In the genomic region with DNA sequence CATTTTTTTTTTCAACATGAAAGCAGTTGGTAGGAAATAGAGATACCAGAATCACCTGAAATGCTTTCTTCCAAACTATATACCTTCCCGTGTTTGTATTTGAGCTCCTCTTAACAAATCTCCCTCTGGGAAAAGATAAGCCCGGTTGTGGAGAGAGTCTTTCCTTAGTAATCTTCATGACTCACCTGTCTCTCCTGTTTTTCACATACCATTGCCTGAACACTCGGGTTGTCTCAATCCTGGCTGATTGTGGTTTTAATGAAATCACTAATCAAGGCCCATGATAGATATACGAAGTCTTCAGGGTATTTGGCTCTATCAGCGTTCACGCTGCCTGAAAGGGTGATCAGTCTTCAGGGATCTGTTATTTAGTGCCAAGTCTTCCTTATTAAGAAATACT, we compare ENCODE assay signal across 29 cellular contexts.
DNase-seq lines count a peak whose midpoint lies in the region; ATAC-seq, FAIRE-seq and TF ChIP-seq lines count a peak whose summit lies in the region.
"Had no signal": no experiment of that assay in that cellular context is flagged by ENCODE, and none has a peak within 500 bp of the region (broad histone marks: within the 10 kb centered on the region; RNA-seq: fewer than 3 reads in every experiment).

No MANE protein-coding gene starts in this region.

- no peaks in the 10 kb centered on the region for H3K9me3 ChIP-seq in keratinocyte (ENCODE audit: control insufficient read depth, low read depth, low read length)
- H3K9me3 ChIP-seq: BE2C, thoracic aorta, vagina had no signal

- peak; percentile 67 for FAIRE-seq in keratinocyte (lab: Jason Lieb, UNC)

- H3K27me3 ChIP-seq in brain microvascular endothelial cell (replicated peaks) (no peaks in the 10 kb centered on the region), keratinocyte (ENCODE audit: control insufficient read depth, extremely low read depth, insufficient read depth, low read length) (no peaks in the 10 kb centered on the region)
- H3K27me3 ChIP-seq: BE2C, vagina had no signal

- H3K9ac ChIP-seq in keratinocyte (ENCODE audit: control insufficient read depth, extremely low read depth, insufficient read depth, low read length), result no peak overlapping the region

- dilution Hi-C loops in keratinocyte (cut with MboI; ENCODE audit: extremely low pct_ligation_motif_present, low sequenced_read_pairs), result no loop called here

- no peaks in the 10 kb centered on the region for H3K79me2 ChIP-seq in keratinocyte (ENCODE audit: control insufficient read depth, insufficient read depth, low read length)

- ATAC-seq in HG02973 (IDR thresholded peaks at IDR 0.05; ENCODE audit: unreplicated experiment) (no peak), HG02970 (IDR thresholded peaks at IDR 0.05; ENCODE audit: low FRiP score, unreplicated experiment) (no peak)
- ATAC-seq: activated CD4-positive, alpha-beta T cell treated with anti-CD3 and anti-CD28 coated beads for 36 hours; left lobe of liver had no signal

- no peaks in the 10 kb centered on the region for H3K36me3 ChIP-seq in brain microvascular endothelial cell (replicated peaks)
- peaks cover 0 to 8% of the 10 kb centered on the region in 2 experiments for H3K36me3 ChIP-seq in keratinocyte (ENCODE audit: control insufficient read depth in 2 of 2, extremely low read depth in 1 of 2, insufficient read depth in 2 of 2, low read length in 2 of 2)
- H3K36me3 ChIP-seq: BE2C, vagina had no signal

- H4K20me1 ChIP-seq in keratinocyte (ENCODE audit: control insufficient read depth, extremely low read depth, insufficient read depth, low read length), result no peaks in the 10 kb centered on the region

- no peak overlapping the region for H2AFZ ChIP-seq in keratinocyte (ENCODE audit: control insufficient read depth, low read length)

- H3K4me2 ChIP-seq in keratinocyte (ENCODE audit: control insufficient read depth, extremely low read depth, insufficient read depth, low read depth, low read length), result no peak overlapping the region

- DNase-seq in EH (ENCODE audit: low read depth) (peak; percentile 8), LHCN-M2 (ENCODE audit: low read depth) (peak; percentile 35), brain microvascular endothelial cell (peak; percentile 29), keratinocyte (ENCODE audit: low read depth, low spot score) (no peak), KBM-7 (no peak), RPMI8226 (no peak)
- DNase-seq: activated CD4-positive, alpha-beta T cell treated with anti-CD3 and anti-CD28 coated beads for 36 hours; activated naive CD4-positive, alpha-beta T cell treated with anti-CD3 and anti-CD28 coated beads for 36 hours; activated T-cell treated with anti-CD3 and anti-CD28 coated beads, Interleukin-2, amount 50 U/mL, for 48 hours; amygdala; BE2C; caudate nucleus; GF-D8; GOT3; head of caudate nucleus; naive B cell; NCI-H1092 treated with DMSO at 0.1 percent for 48 hours; NCI-H2029 treated with DMSO at 0.1 percent for 48 hours; NCI-H2227 treated with DMSO at 0.1 percent for 48 hours; NCI-H748 treated with DMSO at 0.1 percent for 48 hours; nucleus accumbens; stimulated activated CD4-positive, alpha-beta T cell treated with anti-CD3 and anti-CD28 coated beads, Interleukin-4, amount 100 ng/mL, for 24 hours; stimulated activated naive CD4-positive, alpha-beta T cell; T-helper 1 cell had no signal

- H3K9me1 ChIP-seq in keratinocyte (ENCODE audit: control insufficient read depth, extremely low read depth, insufficient read depth, low read length), result no peaks in the 10 kb centered on the region

- TF ChIP-seq CTCF in brain microvascular endothelial cell (IDR thresholded peaks at IDR 0.05; ENCODE audit: low read depth, low read length, missing control alignments), result no peak
- TF ChIP-seq CTCF in keratinocyte (optimal IDR thresholded peaks at IDR 0.05 in 1 of 3, IDR thresholded peaks at IDR 0.05 in 1 of 3, conservative IDR thresholded peaks at IDR 0.05 in 1 of 3; ENCODE audit: extremely low read depth in 1 of 3, insufficient read depth in 2 of 3, low read length in 3 of 3), result no peak

- peaks cover 32% of the 10 kb centered on the region for H3K4me1 ChIP-seq in keratinocyte (ENCODE audit: control insufficient read depth, extremely low read depth, insufficient read depth, low read length)
- H3K4me1 ChIP-seq: BE2C, vagina had no signal

- H3K4me3 ChIP-seq in brain microvascular endothelial cell (ENCODE audit: low read depth, low read length) (no peak overlapping the region), keratinocyte (ENCODE audit: control insufficient read depth in 2 of 3, extremely low read depth in 1 of 3, insufficient read depth in 2 of 3, low read depth in 1 of 3, low read length in 3 of 3) (no peak overlapping the region)
- H3K4me3 ChIP-seq: thoracic aorta, vagina had no signal

- in situ Hi-C loops in brain microvascular endothelial cell (cut with HindIII; ENCODE audit: low pct_ligation_motif_present, low sequenced_read_pairs), result no loop called here
- in situ Hi-C loops in KBM-7 (cut with MboI; ENCODE audit: low pct_unique_long_range_greater_than_20kb, low sequenced_read_pairs), result no loop called here

- H3K27ac ChIP-seq in brain microvascular endothelial cell (no peak overlapping the region), keratinocyte (ENCODE audit: control insufficient read depth, insufficient read depth, low read length) (peak overlapping the region; percentile 10)
- H3K27ac ChIP-seq: thoracic aorta, vagina had no signal

Comparison
In these comparisons a context has a peak if more than half of its experiments do, and no peak if none do; other contexts are left out.
1. DNase-seq: peak in EH (single experiment), LHCN-M2 (single experiment) and brain microvascular endothelial cell (single experiment); none in keratinocyte (single experiment), KBM-7 (single experiment) and RPMI8226 (single experiment).